In the genomic region with DNA sequence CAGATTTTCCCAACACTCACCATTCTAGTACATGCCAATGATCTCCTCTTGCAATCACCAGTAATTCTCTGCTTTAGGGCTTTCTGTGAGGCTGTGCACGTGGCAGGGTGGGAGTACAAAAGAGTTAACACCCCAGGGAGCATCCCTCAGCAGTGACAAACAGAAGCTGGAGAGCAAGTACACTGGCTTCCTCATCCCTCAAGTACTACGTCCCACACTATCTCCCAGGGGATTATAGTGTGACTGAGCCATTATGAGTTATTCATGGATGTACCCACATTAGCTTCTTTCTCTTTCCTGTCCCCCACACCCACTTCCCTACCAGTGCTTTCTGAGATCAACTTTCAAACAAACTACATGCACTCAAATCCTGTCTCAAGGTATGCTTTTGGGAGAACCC, we compare ENCODE assay signal across 27 cellular contexts.
"Had no signal": no experiment of that assay in that cellular context is flagged by ENCODE, and none has a peak within 500 bp of the region (broad histone marks: within the 10 kb centered on the region; RNA-seq: fewer than 3 reads in every experiment).

No MANE protein-coding gene starts in this region.

- DNase-seq: activated B cell treated with CpG ODN at 0.5 μM for 24 hours; activated CD4-positive, alpha-beta T cell treated with anti-CD3 and anti-CD28 coated beads for 48 hours; activated CD4-positive, alpha-beta T cell treated with anti-CD3 and anti-CD28 coated beads, Interleukin-2, amount 50 U/mL, for 1 hour; activated CD4-positive, alpha-beta T cell treated with anti-CD3 and anti-CD28 coated beads, Interleukin-2, amount 50 U/mL, for 48 hours; activated CD8-positive, alpha-beta memory T cell treated with anti-CD3 and anti-CD28 coated beads for 24 hours; activated CD8-positive, alpha-beta T cell treated with anti-CD3 and anti-CD28 coated beads for 36 hours; activated effector memory CD4-positive, alpha-beta T cell treated with Interleukin-2 at 50 U/mL for 16 hours; activated gamma-delta T cell treated with Interleukin-2 at 50 U/mL for 16 hours; activated naive CD4-positive, alpha-beta T cell treated with anti-CD3 and anti-CD28 coated beads, Interleukin-2, amount 50 U/mL, for 16 hours; activated naive CD4-positive, alpha-beta T cell treated with Interleukin-2 at 50 U/mL for 16 hours; activated T-cell treated with anti-CD3 and anti-CD28 coated beads, Interleukin-2, amount 50 U/mL, for 4 hours; amniotic stem cell; anterior cingulate cortex; brain microvascular endothelial cell; dorsolateral prefrontal cortex; effector memory CD8-positive, alpha-beta T cell; erythroblast; foreskin keratinocyte; gastrocnemius medialis; glutamatergic neuron; heart left ventricle; T1000; WERI-Rb-1 had no signal

- H3K4me3 ChIP-seq: coronary artery, dorsolateral prefrontal cortex, esophagus muscularis mucosa, gastrocnemius medialis, heart left ventricle had no signal

- ATAC-seq: activated CD4-positive, CD25-positive, alpha-beta regulatory T cell treated with anti-CD3 and anti-CD28 coated beads, Interleukin-2, amount 50 U/mL, for 24 hours; activated CD8-positive, alpha-beta T cell treated with anti-CD3 and anti-CD28 coated beads for 36 hours; activated T-cell treated with anti-CD3 and anti-CD28 coated beads, Interleukin-2, amount 50 U/mL, for 4 hours; activated T-helper 17 cell treated with anti-CD3 and anti-CD28 coated beads, Interleukin-2, amount 50 U/mL, for 72 hours; effector memory CD8-positive, alpha-beta T cell; foreskin keratinocyte; gastrocnemius medialis; heart left ventricle had no signal
